In the genomic region with DNA sequence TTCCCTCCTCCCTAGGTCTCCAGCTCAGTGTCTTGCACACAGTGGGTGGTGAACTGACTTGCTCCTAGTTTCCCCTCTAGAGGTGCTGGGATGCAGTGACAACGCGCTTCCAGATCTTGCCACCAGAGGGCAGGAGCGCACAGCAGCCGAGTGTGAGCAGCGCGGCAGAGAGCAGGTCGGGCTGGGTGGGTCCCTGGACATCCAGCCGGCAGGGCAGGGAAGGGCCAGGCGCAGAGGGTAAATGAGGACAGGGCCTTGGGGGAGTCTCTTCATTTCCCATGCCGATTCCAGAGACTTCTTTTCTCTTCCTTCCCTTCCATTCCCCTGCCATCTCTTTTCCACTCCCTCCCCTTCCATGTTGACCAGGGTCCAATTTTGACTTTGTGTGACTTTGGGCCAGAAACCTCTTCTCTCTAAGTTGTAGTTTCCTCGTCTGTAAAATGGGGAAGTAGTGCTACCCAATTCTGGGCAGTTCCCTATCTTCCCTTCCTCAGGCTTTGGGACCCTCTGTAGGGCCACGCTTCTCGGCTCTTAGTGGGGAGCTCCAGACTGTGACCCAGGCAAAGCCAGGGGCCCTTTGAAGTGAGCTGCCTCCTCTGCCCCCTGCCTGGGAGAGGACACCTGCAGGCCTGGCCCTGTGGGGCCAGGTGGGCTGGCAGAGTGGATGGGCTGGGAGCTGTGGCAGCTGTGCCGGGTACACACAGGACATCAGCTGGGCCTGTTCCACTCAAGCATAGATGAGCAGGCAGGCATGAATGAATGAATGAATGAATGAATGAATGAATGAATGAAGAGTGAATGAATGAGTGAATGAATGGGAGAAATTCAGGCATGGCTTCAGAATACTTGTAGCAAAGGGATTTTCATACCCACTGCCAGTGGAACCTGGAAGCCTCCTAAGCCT, we compare ENCODE assay signal across 8 cellular contexts. TPM values are rescaled to one million over a fixed set of nuclear protein-coding genes. Genes with fewer than 3 reads are reported as not detected.
DNase-seq lines count a peak whose midpoint lies in the region; ATAC-seq and TF ChIP-seq lines count a peak whose summit lies in the region.

No MANE protein-coding gene starts in this region.

- ATAC-seq in GM19043 (IDR thresholded peaks at IDR 0.05; ENCODE audit: low read depth, unreplicated experiment) (peak; percentile 94), HG03342 (IDR thresholded peaks at IDR 0.05; ENCODE audit: unreplicated experiment) (peak; percentile 90), lower lobe of right lung (peak; percentile 91)

- POLR2A ChIA-PET in BJ (lab: Charles Lee): no interaction called here

- CTCF ChIA-PET in BJ (lab: Yijun Ruan, JAX): interaction anchor here (0.6 to 8.1 kb wide), 42 partner anchors 8 to 635 kb away, joined by 3 to 91 read pairs (median 4); a partner anchor contains a TSS

- intact Hi-C loops in lower lobe of right lung (cut with DNase I): no loop called here

- H3K27me3 ChIP-seq in BJ (ENCODE audit: control insufficient read depth, insufficient read depth, low read length) (peaks cover 1% of the 10 kb centered on the region; the same call in 1 of the 2 replicates), lower lobe of right lung (ENCODE audit: low read depth) (no peaks in the 10 kb centered on the region)

- H3K4me1 ChIP-seq in lower lobe of right lung: peaks cover 42% of the 10 kb centered on the region

- TF ChIP-seq CTCF in BJ (IDR thresholded peaks at IDR 0.05; ENCODE audit: insufficient read depth, low read depth, low read length) (peak; percentile 99), lower lobe of right lung (IDR thresholded peaks at IDR 0.05) (peak; percentile 97)

- H3K36me3 ChIP-seq in BJ (ENCODE audit: control insufficient read depth, insufficient read depth, low read length) (no peaks in the 10 kb centered on the region), lower lobe of right lung (no peaks in the 10 kb centered on the region)

- H3K9me3 ChIP-seq in lower lobe of right lung: no peaks in the 10 kb centered on the region

- no peak overlapping the region for H3K4me3 ChIP-seq in BJ (ENCODE audit: low read depth, low read length)
- H3K4me3 ChIP-seq in lower lobe of right lung: no peak overlapping the region

- no peak for DNase-seq in BJ (ENCODE audit: low read depth)
- peak; percentile 35 for DNase-seq in NCI-H526 treated with DMSO at 0.1 percent for 48 hours (lab: John Stamatoyannopoulos, UW)
- peak; percentile 81 to 82 for DNase-seq in activated CD4-positive, alpha-beta T cell treated with anti-CD3 and anti-CD28 coated beads, Interleukin-2, amount 50 U/mL, for 24 hours (ENCODE audit: low read depth in 1 of 2, low spot score in 1 of 2)
- DNase-seq in dermis microvascular lymphatic vessel endothelial cell (ENCODE audit: low read depth in 2 of 2): peak; percentile 38 to 68
- peak; percentile 91 for DNase-seq in lower lobe of right lung
- peak; percentile 73 to 78 (median 78) for DNase-seq in stimulated activated CD4-positive, alpha-beta T cell treated with anti-CD3 and anti-CD28 coated beads, TNF-alpha, amount 100 ng/mL, for 48 hours (ENCODE audit: low read depth in 3 of 3)

- peak overlapping the region; percentile 64 for H3K27ac ChIP-seq in lower lobe of right lung

RNA-seq across cellular contexts. Expression of a gene that starts 43.3 kb away (rescaled TPM):
- 7.6 and 16.8 TPM in 2 replicates for polyA plus RNA-seq in BJ (2011; rRNA removed)
- polyA minus RNA-seq in BJ (2011; rRNA and poly(A)+ RNA removed): 27.5 and 42.2 TPM in 2 replicates
- total RNA-seq in dermis microvascular lymphatic vessel endothelial cell: 16.3 and 25.7 TPM in 2 replicates
- total RNA-seq in lower lobe of right lung: 22.9 TPM
